ENCODE assay signal across 9 cellular contexts in the genomic region with DNA sequence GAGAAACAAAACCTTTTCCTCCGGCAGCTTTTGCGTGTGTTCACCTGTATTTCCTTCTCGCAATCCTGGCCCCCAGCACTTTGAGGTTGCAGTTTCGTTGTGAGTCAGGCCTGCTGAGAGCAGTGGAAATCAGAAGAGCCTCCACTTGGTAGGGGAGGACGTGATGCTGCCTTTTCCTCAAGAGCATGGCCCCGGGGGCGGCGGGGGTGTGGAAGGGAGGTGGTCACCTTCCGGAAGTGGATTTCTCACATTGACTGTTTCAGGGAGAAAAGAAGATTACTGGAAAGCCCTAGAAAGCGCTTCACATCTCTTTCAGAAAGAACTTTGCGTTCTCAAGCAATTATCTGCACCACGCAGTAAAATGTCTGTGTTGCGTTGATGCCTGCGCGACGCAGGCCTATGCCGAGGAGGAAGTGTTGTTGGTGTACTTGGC. TPM values are rescaled to one million over a fixed set of nuclear protein-coding genes. Genes with fewer than 3 reads are reported as not detected.
DNase-seq lines count a peak whose midpoint lies in the region; ATAC-seq and TF ChIP-seq lines count a peak whose summit lies in the region.
"Had no signal": no experiment of that assay in that cellular context is flagged by ENCODE, and none has a peak within 500 bp of the region (broad histone marks: within the 10 kb centered on the region; RNA-seq: fewer than 3 reads in every experiment).

No MANE protein-coding gene starts in this region.

- H3K36me3 ChIP-seq in thyroid gland (no peaks in the 10 kb centered on the region), mesendoderm (ENCODE audit: control insufficient read depth, insufficient read depth, low read length) (no peaks in the 10 kb centered on the region)

- no peak overlapping the region for H3K56ac ChIP-seq in mesendoderm (ENCODE audit: low read length)

- WGBS in thyroid gland, 2 donors, result 86 to 88% methylated on average over 17 of the region's 17 CpGs
- WGBS in mesendoderm (ENCODE audit: extremely low coverage, insufficient coverage, low lambda C conversion rate), result no CpG with 5 or more reads among the region's 17 CpGs

- intact Hi-C loops in thyroid gland (cut with DNase I), result no loop called here

- H2AK5ac ChIP-seq in mesendoderm (ENCODE audit: low read length), result no peak overlapping the region

- H3K4ac ChIP-seq in mesendoderm (ENCODE audit: low read depth, low read length), result no peak overlapping the region

- no peak overlapping the region for H3K9ac ChIP-seq in mesendoderm (ENCODE audit: low read length)

- no peaks in the 10 kb centered on the region for H3K27me3 ChIP-seq in thyroid gland
- H3K27me3 ChIP-seq in mesendoderm (ENCODE audit: insufficient read depth, low read length, poor library complexity), result no peaks in the 10 kb centered on the region

- H4K5ac ChIP-seq in mesendoderm (ENCODE audit: low read length), result no peak overlapping the region

- DNase-seq in GM12864 (ENCODE audit: low read depth) (peak; percentile 96), germinal center (ENCODE audit: low spot score) (peak; percentile 75), cerebellum (ENCODE audit: low spot score) (no peak), epidermal melanocyte (ENCODE audit: insufficient read length, low spot score) (no peak), thyroid gland (no peak), mesendoderm (no peak)
- peak; percentile 71 for DNase-seq in activated CD4-positive, CD25-positive, alpha-beta regulatory T cell treated with anti-CD3 and anti-CD28 coated beads, Interleukin-2, amount 50 U/mL, for 16 hours (ENCODE audit: low read depth, low spot score)
- DNase-seq: DND-41 had no signal

- H3K4me3 ChIP-seq in GM12864 (ENCODE audit: low read depth, low read length) (no peak overlapping the region; the same call in 1 of the 2 replicates), thyroid gland (replicated peaks in 1 of 3) (no peak overlapping the region), mesendoderm (ENCODE audit: low read length) (no peak overlapping the region)

- H3K27ac ChIP-seq in thyroid gland, result no peak overlapping the region
- H3K27ac ChIP-seq in mesendoderm (ENCODE audit: low read depth, low read length), result no peak overlapping the region

- no peaks in the 10 kb centered on the region for H3K9me3 ChIP-seq in thyroid gland

- no peak overlapping the region for H3K18ac ChIP-seq in mesendoderm (ENCODE audit: low read length)

- no peaks in the 10 kb centered on the region for H3K79me1 ChIP-seq in mesendoderm (ENCODE audit: low read length)

- ATAC-seq in HG02678 (IDR thresholded peaks at IDR 0.05; ENCODE audit: unreplicated experiment), result peak; percentile 64

- TF ChIP-seq CTCF in GM12864 (IDR thresholded peaks at IDR 0.05; ENCODE audit: low read depth, low read length, missing control alignments) (no peak), thyroid gland (IDR thresholded peaks at IDR 0.05) (no peak)

- H3K79me2 ChIP-seq in mesendoderm (ENCODE audit: control insufficient read depth, insufficient read depth, low read length), result no peaks in the 10 kb centered on the region

- no peak for TF ChIP-seq POLR2A in thyroid gland (IDR thresholded peaks at IDR 0.05)

- H2BK15ac ChIP-seq in mesendoderm (replicated peaks; ENCODE audit: low read depth), result no peak overlapping the region

- H4K8ac ChIP-seq in mesendoderm (ENCODE audit: low read depth, low read length), result no peak overlapping the region

- H3K4me2 ChIP-seq in mesendoderm (ENCODE audit: low read length), result no peak overlapping the region

- H2BK120ac ChIP-seq in mesendoderm (ENCODE audit: low read depth, low read length), result no peak overlapping the region

- H3K4me1 ChIP-seq in thyroid gland (no peaks in the 10 kb centered on the region), mesendoderm (ENCODE audit: control insufficient read depth, low read depth, low read length) (no peaks in the 10 kb centered on the region)

- no peak overlapping the region for H3K23ac ChIP-seq in mesendoderm (ENCODE audit: low read length)

- no peak overlapping the region for H2BK5ac ChIP-seq in mesendoderm (ENCODE audit: low read length)

RNA-seq across cellular contexts. Expression of gene IL10, which starts 12.2 kb away (rescaled TPM):
- total RNA-seq in cerebellum, result 0.18 TPM
- 1 to 10 TPM in 3 of 4 donors, under 1 TPM in 1; 0.34 to 2.3 (median 1.6) TPM for total RNA-seq in thyroid gland
- not detected for polyA plus RNA-seq in mesendoderm (2013, experiment 1 of 2)
- polyA plus RNA-seq in mesendoderm (2013, experiment 2 of 2), result not detected

RNA-seq across cellular contexts. Expression of gene IL19, which starts 13.9 kb away (rescaled TPM):
- not detected for total RNA-seq in cerebellum
- not detected for total RNA-seq in thyroid gland
- not detected for polyA plus RNA-seq in mesendoderm (2013, experiment 1 of 2)
- not detected for polyA plus RNA-seq in mesendoderm (2013, experiment 2 of 2)

Comparison
In these comparisons a context has a peak if more than half of its experiments do, and no peak if none do; other contexts are left out.
1. DNase-seq: peak in GM12864 (single experiment), activated CD4-positive, CD25-positive, alpha-beta regulatory T cell treated with anti-CD3 and anti-CD28 coated beads, Interleukin-2, amount 50 U/mL, for 16 hours (single experiment) and germinal center (single experiment); none in cerebellum (single experiment), epidermal melanocyte (single experiment), thyroid gland (0 of 2) and mesendoderm (single experiment).